In the genomic region with DNA sequence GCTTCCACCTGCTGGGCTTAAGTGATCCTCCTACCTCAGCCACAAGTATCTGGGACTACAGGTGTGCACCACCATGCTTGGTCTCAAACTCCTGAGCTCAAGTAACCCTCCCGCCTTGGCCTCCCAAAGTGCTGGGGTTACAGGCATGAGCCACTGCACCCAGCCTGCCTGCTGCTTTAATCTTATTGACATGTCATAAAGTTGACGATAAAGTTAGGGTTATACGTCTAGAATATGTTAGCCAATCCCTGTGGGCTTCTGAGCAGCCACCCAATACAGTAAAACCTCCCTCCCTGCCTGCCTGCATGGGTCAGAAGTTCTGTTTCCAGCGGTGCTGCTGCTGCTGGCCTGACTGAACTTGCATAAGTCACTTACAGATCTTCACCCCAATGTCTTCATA, we compare ENCODE assay signal across 13 cellular contexts. TPM values are rescaled to one million over a fixed set of nuclear protein-coding genes. Genes with fewer than 3 reads are reported as not detected.
DNase-seq lines count a peak whose midpoint lies in the region; ATAC-seq, FAIRE-seq and TF ChIP-seq lines count a peak whose summit lies in the region.
"Had no signal": no experiment of that assay in that cellular context is flagged by ENCODE, and none has a peak within 500 bp of the region (broad histone marks: within the 10 kb centered on the region; RNA-seq: fewer than 3 reads in every experiment).

No MANE protein-coding gene starts in this region.

- H3K23ac ChIP-seq in H1 (ENCODE audit: insufficient read length), result no peak overlapping the region
- no peak overlapping the region for H3K23ac ChIP-seq in mesenchymal stem cell (ENCODE audit: low read length in 2 of 2)

- H3K27me3 ChIP-seq in Karpas-422 (ENCODE audit: low read length) (no peaks in the 10 kb centered on the region), H1 (replicated peaks in 1 of 4; ENCODE audit: control insufficient read depth in 3 of 4, extremely low read depth in 1 of 4, insufficient read depth in 3 of 4, low read length in 3 of 4) (no peaks in the 10 kb centered on the region), mesenchymal stem cell (ENCODE audit: control insufficient read depth in 1 of 2, insufficient read depth in 1 of 2, low read length in 2 of 2) (no peaks in the 10 kb centered on the region)
- H3K27me3 ChIP-seq: BLaER1 treated with 17β-estradiol and CSF1 and Interleukin-3, amounts not matched to agents 10 nM and 100 nM had no signal

- H3K4me2 ChIP-seq in Karpas-422 (ENCODE audit: low read depth, low read length, poor library complexity, severe bottlenecking), result peak overlapping the region; percentile 10
- no peak overlapping the region for H3K4me2 ChIP-seq in H1 (ENCODE audit: insufficient read depth in 1 of 2, low read depth in 2 of 2, low read length in 2 of 2)
- no peak overlapping the region for H3K4me2 ChIP-seq in mesenchymal stem cell (ENCODE audit: low read length, poor library complexity, severe bottlenecking)
- H3K4me2 ChIP-seq: BLaER1 treated with 17β-estradiol and CSF1 and Interleukin-3, amounts not matched to agents 10 nM and 100 nM had no signal

- H2BK12ac ChIP-seq in H1 (ENCODE audit: low read depth, low read length), result no peak overlapping the region
- no peak overlapping the region for H2BK12ac ChIP-seq in mesenchymal stem cell (ENCODE audit: low read length in 2 of 2)

- no peaks in the 10 kb centered on the region for H3K23me2 ChIP-seq in H1 (ENCODE audit: low read depth, low read length)

- no peak for ATAC-seq in GM19328 (IDR thresholded peaks at IDR 0.05; ENCODE audit: unreplicated experiment)
- ATAC-seq: CD8-positive, alpha-beta T cell had no signal

- no peak overlapping the region for H2BK20ac ChIP-seq in H1 (ENCODE audit: low read length)

- H3K4me3 ChIP-seq in Karpas-422 (ENCODE audit: low read length) (no peak overlapping the region), H1 (ENCODE audit: extremely low read depth in 1 of 4, insufficient read depth in 2 of 4, low read depth in 3 of 4, low read length in 4 of 4) (no peak overlapping the region), mesenchymal stem cell (ENCODE audit: insufficient read depth in 1 of 2, low read depth in 1 of 2, low read length in 2 of 2) (no peak overlapping the region)
- H3K4me3 ChIP-seq: BLaER1 treated with 17β-estradiol and CSF1 and Interleukin-3, amounts not matched to agents 10 nM and 100 nM; HAP-1 had no signal

- H3K79me2 ChIP-seq in Karpas-422 (ENCODE audit: low read length) (no peaks in the 10 kb centered on the region), H1 (ENCODE audit: control insufficient read depth in 1 of 2, insufficient read depth in 2 of 2, low read length in 2 of 2) (no peaks in the 10 kb centered on the region)

- H3K18ac ChIP-seq in H1 (ENCODE audit: extremely low read depth, low read length) (no peak overlapping the region), mesenchymal stem cell (ENCODE audit: low read depth in 1 of 2, low read length in 2 of 2) (no peak overlapping the region)

- no peak overlapping the region for H4K5ac ChIP-seq in H1 (ENCODE audit: insufficient read length, low read depth, low read length)

- H3K27ac ChIP-seq in Karpas-422 (ENCODE audit: low read length) (no peak overlapping the region), H1 (ENCODE audit: low read depth, low read length) (no peak overlapping the region), mesenchymal stem cell (ENCODE audit: low read length, poor library complexity, severe bottlenecking) (no peak overlapping the region)
- H3K27ac ChIP-seq: BLaER1 treated with 17β-estradiol and CSF1 and Interleukin-3, amounts not matched to agents 10 nM and 100 nM had no signal

- H3K9me3 ChIP-seq in Karpas-422 (ENCODE audit: low read length) (no peaks in the 10 kb centered on the region), H1 (ENCODE audit: insufficient read depth in 2 of 2, low read depth in 1 of 2, low read length in 1 of 2) (no peaks in the 10 kb centered on the region), mesenchymal stem cell (ENCODE audit: control insufficient read depth, low read length) (peaks cover 1% of the 10 kb centered on the region)
- H3K9me3 ChIP-seq: HAP-1 had no signal

- H3K4me1 ChIP-seq in Karpas-422 (ENCODE audit: low read length), result peaks cover 28% of the 10 kb centered on the region
- H3K4me1 ChIP-seq in H1 (replicated peaks in 1 of 4; ENCODE audit: control insufficient read depth in 3 of 4, insufficient read depth in 4 of 4, low read length in 3 of 4), result peaks cover 0 to 7% (median 3%) of the 10 kb centered on the region in 4 experiments; a peak in 4 of 7 replicates
- no peaks in the 10 kb centered on the region for H3K4me1 ChIP-seq in mesenchymal stem cell (ENCODE audit: control insufficient read depth, insufficient read depth, low read depth, low read length)

- H3K14ac ChIP-seq in H1 (ENCODE audit: insufficient read length) (no peak overlapping the region), mesenchymal stem cell (ENCODE audit: low read length in 2 of 2) (peak overlapping the region in 1 of 2 experiments; percentile 26)

- H2BK15ac ChIP-seq in H1 (ENCODE audit: low read length) (0 out of 2 replicates have a peak overlapping the region, but pooled peaks have one; percentile 1), mesenchymal stem cell (ENCODE audit: low read depth, poor library complexity, severe bottlenecking) (no peak overlapping the region)

- H4K8ac ChIP-seq in H1 (ENCODE audit: extremely low read depth, insufficient read depth, low read length) (no peak overlapping the region), mesenchymal stem cell (ENCODE audit: low read length) (no peak overlapping the region)

- FAIRE-seq in H1 (lab: Jason Lieb, UNC), result no peak

- H3K9ac ChIP-seq in Karpas-422 (ENCODE audit: low read length) (no peak overlapping the region), H1 (replicated peaks in 1 of 4; ENCODE audit: extremely low read depth in 1 of 4, low read depth in 3 of 4, low read length in 3 of 4) (no peak overlapping the region; a peak in 1 of 7 replicates), mesenchymal stem cell (ENCODE audit: low read length) (no peak overlapping the region)
- H3K9ac ChIP-seq: BLaER1 treated with 17β-estradiol and CSF1 and Interleukin-3, amounts not matched to agents 10 nM and 100 nM had no signal

- H4K20me1 ChIP-seq in Karpas-422 (ENCODE audit: insufficient read depth, low read depth, low read length) (no peaks in the 10 kb centered on the region), H1 (replicated peaks in 1 of 2; ENCODE audit: control insufficient read depth in 1 of 2, insufficient read depth in 2 of 2, low read length in 2 of 2) (no peaks in the 10 kb centered on the region)
- H4K20me1 ChIP-seq: BLaER1 treated with 17β-estradiol and CSF1 and Interleukin-3, amounts not matched to agents 10 nM and 100 nM had no signal

- H2BK5ac ChIP-seq in H1 (ENCODE audit: low read depth, low read length), result no peak overlapping the region
- no peak overlapping the region for H2BK5ac ChIP-seq in mesenchymal stem cell (ENCODE audit: low read depth, low read length, poor library complexity, severe bottlenecking)

- TF ChIP-seq RAD21 in H1 (IDR thresholded peaks at IDR 0.05 in 1 of 2, conservative IDR thresholded peaks at IDR 0.05 in 1 of 2; ENCODE audit: low read depth in 2 of 2, low read length in 2 of 2), result no peak

- H2BK120ac ChIP-seq in H1 (replicated peaks; ENCODE audit: low read depth, low read length) (no peak overlapping the region), mesenchymal stem cell (ENCODE audit: low read depth, low read length) (no peak overlapping the region)

- POLR2A ChIA-PET in H1 (lab: Charles Lee; ENCODE audit: partially characterized antibody), result interaction anchor here (0.6 to 1.1 kb wide), 2 partner anchors 9 to 105 kb away, joined by 3 to 6 read pairs; no protein-coding TSS in a partner anchor

- TF ChIP-seq EP300 in H1 (IDR thresholded peaks at IDR 0.05; ENCODE audit: borderline replicate concordance in 1 of 2, low read depth in 2 of 2, low read length in 2 of 2), result no peak

- H3K9me2 ChIP-seq in Karpas-422 (replicated peaks; ENCODE audit: insufficient read depth, low read length), result no peaks in the 10 kb centered on the region

- H3K36me3 ChIP-seq in Karpas-422 (ENCODE audit: insufficient read depth, low read length) (no peaks in the 10 kb centered on the region), H1 (ENCODE audit: control insufficient read depth in 2 of 4, insufficient read depth in 4 of 4, low read length in 3 of 4) (no peaks in the 10 kb centered on the region), mesenchymal stem cell (ENCODE audit: control insufficient read depth in 1 of 2, insufficient read depth in 2 of 2, low read depth in 1 of 2, low read length in 2 of 2) (peaks cover 0 to under 1% of the 10 kb centered on the region in 2 experiments)
- H3K36me3 ChIP-seq: HAP-1 had no signal

- no peak overlapping the region for H3K56ac ChIP-seq in H1 (replicated peaks; ENCODE audit: insufficient read length, low read depth, low read length)

- CTCF ChIA-PET in H1 (lab: Charles Lee; ENCODE audit: partially characterized antibody), result interaction anchor here (0.6 to 1.5 kb wide), 6 partner anchors 9 to 1121 kb away, joined by 3 to 4 read pairs (median 3); no protein-coding TSS in a partner anchor

- TF ChIP-seq CTCF in H1 (IDR thresholded peaks at IDR 0.05; ENCODE audit: control extremely low read depth in 1 of 3, insufficient read depth in 1 of 3, low read depth in 1 of 3, low read length in 3 of 3), result no peak

- H4K91ac ChIP-seq in H1 (replicated peaks; ENCODE audit: insufficient read length, low read length), result no peak overlapping the region
- peak overlapping the region; percentile 22 for H4K91ac ChIP-seq in mesenchymal stem cell (ENCODE audit: low read length)

- no peak for TF ChIP-seq POLR2A in H1 (IDR thresholded peaks at IDR 0.05; ENCODE audit: control extremely low read depth in 1 of 2, low read depth in 2 of 2, low read length in 2 of 2)

- H2AFZ ChIP-seq in Karpas-422 (ENCODE audit: low read length) (no peak overlapping the region), H1 (ENCODE audit: low read length) (no peak overlapping the region), mesenchymal stem cell (ENCODE audit: low read depth, low read length) (no peak overlapping the region)

- DNase-seq in Karpas-422, result no peak
- no peak for DNase-seq in H1 (ENCODE audit: low read depth in 1 of 2, low spot score in 2 of 2)
- no peak for DNase-seq in mesenchymal stem cell
- DNase-seq in stimulated activated CD4-positive, alpha-beta T cell treated with anti-CD3 and anti-CD28 coated beads, Interleukin-4, amount 100 ng/mL, for 1 hour, result no peak
- no peak for DNase-seq in NK-92 (lab: John Stamatoyannopoulos, UW; ENCODE audit: unreplicated experiment)
- DNase-seq: Calu3; CD8-positive, alpha-beta T cell; DMS79 treated with DMSO at 0.1 percent for 48 hours; GF-D8; GOT3 had no signal

- H3K79me1 ChIP-seq in H1 (ENCODE audit: low read depth, low read length) (no peaks in the 10 kb centered on the region), mesenchymal stem cell (replicated peaks; ENCODE audit: low read length, poor library complexity, severe bottlenecking) (no peaks in the 10 kb centered on the region)

- H3K4ac ChIP-seq in H1 (replicated peaks; ENCODE audit: insufficient read length, low read depth, low read length) (no peak overlapping the region), mesenchymal stem cell (ENCODE audit: low read depth in 1 of 2, low read length in 2 of 2) (no peak overlapping the region)

- H2AK5ac ChIP-seq in H1 (ENCODE audit: low read depth, low read length) (no peak overlapping the region), mesenchymal stem cell (ENCODE audit: low read length, severe bottlenecking) (no peak overlapping the region)

- 81% methylated on average over 4 of the region's 4 CpGs; no CpG with 5 or more reads in 1 of the 2 experiments for WGBS in H1 (ENCODE audit: extremely low coverage in 1 of 2, insufficient coverage in 1 of 2, insufficient read length in 1 of 2, insufficient replicate concordance in 2 of 2, low coverage in 1 of 2, low lambda C conversion rate in 2 of 2, missing lambda C conversion rate in 1 of 2), 2 experiments
- WGBS in mesenchymal stem cell, result 94% methylated on average over 4 of the region's 4 CpGs

RNA-seq across cellular contexts. Expression of gene TGIF1, which starts 30.0 kb away (rescaled TPM):
- total RNA-seq in Karpas-422 (2014; rRNA removed; shearing (Covaris generic); ENCODE audit: low replicate concordance), result 82.6 and 110 TPM in 2 replicates
- 259 and 262 TPM in 2 replicates for total RNA-seq in H1 (2021; fragmentation: NEBNext Ultra II Directional; extraction: Animal tissue kit (Norgen Biotek cat#: 25700))
- polyA plus RNA-seq in H1 (2011; rRNA removed), result 256 and 288 TPM in 2 replicates
- 274 TPM for polyA plus RNA-seq in H1 (2011; cell fraction: cytosol; rRNA removed)
- polyA plus RNA-seq in H1 (2011; cell fraction: nucleus; rRNA removed), result 280 TPM
- 212 to 243 TPM (median 229 TPM) in 4 replicates for polyA plus RNA-seq in H1 (2012, experiment 1 of 2)
- 150 TPM for polyA plus RNA-seq in H1 (2012, experiment 2 of 2)
- polyA plus RNA-seq in H1 (2013, experiment 1 of 2), result 190 TPM
- polyA plus RNA-seq in H1 (2013, experiment 2 of 2), result 187 TPM
- polyA minus RNA-seq in H1 (2011; rRNA and poly(A)+ RNA removed), result 288 and 445 TPM in 2 replicates
- polyA minus RNA-seq in H1 (2011; cell fraction: cytosol; rRNA and poly(A)+ RNA removed), result 110 TPM
- polyA minus RNA-seq in H1 (2011; cell fraction: nucleus; rRNA and poly(A)+ RNA removed), result 155 TPM
- polyA plus RNA-seq in mesenchymal stem cell (2013, experiment 1 of 2), result 69.8 TPM
- polyA plus RNA-seq in mesenchymal stem cell (2013, experiment 2 of 2), result 65.2 TPM
